Comparison of ENCODE assay signal across 1 cellular context in the genomic region with DNA sequence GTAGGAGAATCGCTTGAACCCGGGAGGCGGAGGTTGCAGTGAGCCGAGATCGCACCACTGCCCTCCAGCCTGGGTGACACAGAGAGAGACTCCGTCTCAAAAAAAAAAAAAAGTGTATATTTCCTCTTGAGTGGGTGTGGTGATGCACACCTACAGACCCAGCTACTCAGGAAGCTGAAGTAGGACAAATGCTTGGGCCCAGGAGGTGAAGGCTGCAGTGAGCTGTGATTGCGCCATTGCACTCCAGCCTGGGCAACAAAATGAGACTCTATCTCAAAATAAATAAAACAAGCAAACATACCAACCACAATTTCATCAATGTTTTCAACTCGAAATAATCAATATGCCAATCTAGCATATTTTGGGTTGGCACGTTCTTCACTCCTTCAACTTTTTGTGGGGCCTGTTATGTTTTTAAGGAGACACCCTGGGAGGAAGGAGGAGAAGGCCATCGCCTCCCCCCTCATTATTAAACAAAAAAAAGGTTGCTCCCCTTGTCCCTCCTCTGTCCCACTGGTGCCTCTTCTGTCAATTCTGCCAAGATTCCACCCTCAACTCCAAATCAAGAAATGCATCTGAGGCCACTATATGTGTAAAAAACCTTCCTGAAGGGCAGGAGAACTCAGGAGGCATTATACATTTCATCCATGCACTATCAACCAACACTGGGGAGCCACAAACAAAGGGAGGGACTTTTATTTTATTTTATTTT.
TF ChIP-seq lines count a peak whose summit lies in the region.

No MANE protein-coding gene starts in this region.

TF ChIP-seq in HepG2, 621 proteins besides CTCF, POLR2A, EP300 and RAD21 (continued from another document and continues in another):
- TF ChIP-seq HIC2 (CRISPR knock-in tag; IDR thresholded peaks at IDR 0.05; ENCODE audit: low read depth): no peak
- TF ChIP-seq SALL1 (CRISPR knock-in tag; IDR thresholded peaks at IDR 0.05): peak; percentile 79
- TF ChIP-seq CEBPG (CRISPR knock-in tag; IDR thresholded peaks at IDR 0.05): peak; percentile 88
- no peak for TF ChIP-seq HMG20B (CRISPR knock-in tag; conservative IDR thresholded peaks at IDR 0.05)
- no peak for TF ChIP-seq PTBP1 (IDR thresholded peaks at IDR 0.05; ENCODE audit: low read depth, low read length, poor library complexity, severe bottlenecking)
- TF ChIP-seq ZBED4 (CRISPR knock-in tag; IDR thresholded peaks at IDR 0.05; ENCODE audit: borderline replicate concordance): no peak
- TF ChIP-seq POLR2G (IDR thresholded peaks at IDR 0.05; ENCODE audit: low read depth, low read length): no peak
- no peak for TF ChIP-seq SNAI1 (CRISPR knock-in tag; IDR thresholded peaks at IDR 0.05; ENCODE audit: borderline replicate concordance)
- no peak for TF ChIP-seq ZNF230 (CRISPR knock-in tag; IDR thresholded peaks at IDR 0.05)
- no peak for TF ChIP-seq BORCS8-MEF2B (CRISPR knock-in tag; IDR thresholded peaks at IDR 0.05)
- no peak for TF ChIP-seq ZSCAN22 (CRISPR knock-in tag; IDR thresholded peaks at IDR 0.05)
- TF ChIP-seq ZNF776 (CRISPR knock-in tag; IDR thresholded peaks at IDR 0.05): no peak
- no peak for TF ChIP-seq ZNF547 (CRISPR knock-in tag; IDR thresholded peaks at IDR 0.05)
- 0 out of 2 replicates have a peak, but pooled peaks have one; percentile 20 for TF ChIP-seq ZNF430 (CRISPR knock-in tag; IDR thresholded peaks at IDR 0.05)
- TF ChIP-seq MED8 (CRISPR knock-in tag; IDR thresholded peaks at IDR 0.05; ENCODE audit: insufficient replicate concordance): no peak
- TF ChIP-seq, protein P1, sequence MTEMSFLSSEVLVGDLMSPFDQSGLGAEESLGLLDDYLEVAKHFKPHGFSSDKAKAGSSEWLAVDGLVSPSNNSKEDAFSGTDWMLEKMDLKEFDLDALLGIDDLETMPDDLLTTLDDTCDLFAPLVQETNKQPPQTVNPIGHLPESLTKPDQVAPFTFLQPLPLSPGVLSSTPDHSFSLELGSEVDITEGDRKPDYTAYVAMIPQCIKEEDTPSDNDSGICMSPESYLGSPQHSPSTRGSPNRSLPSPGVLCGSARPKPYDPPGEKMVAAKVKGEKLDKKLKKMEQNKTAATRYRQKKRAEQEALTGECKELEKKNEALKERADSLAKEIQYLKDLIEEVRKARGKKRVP (CRISPR knock-in tag; IDR thresholded peaks at IDR 0.05): no peak
- TF ChIP-seq, protein P2, sequence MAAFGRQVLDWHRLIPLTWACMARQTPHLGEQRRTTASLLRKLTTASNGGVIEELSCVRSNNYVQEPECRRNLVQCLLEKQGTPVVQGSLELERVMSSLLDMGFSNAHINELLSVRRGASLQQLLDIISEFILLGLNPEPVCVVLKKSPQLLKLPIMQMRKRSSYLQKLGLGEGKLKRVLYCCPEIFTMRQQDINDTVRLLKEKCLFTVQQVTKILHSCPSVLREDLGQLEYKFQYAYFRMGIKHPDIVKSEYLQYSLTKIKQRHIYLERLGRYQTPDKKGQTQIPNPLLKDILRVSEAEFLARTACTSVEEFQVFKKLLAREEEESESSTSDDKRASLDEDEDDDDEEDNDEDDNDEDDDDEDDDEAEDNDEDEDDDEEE (CRISPR knock-in tag; IDR thresholded peaks at IDR 0.05): no peak
- TF ChIP-seq, protein P3, sequence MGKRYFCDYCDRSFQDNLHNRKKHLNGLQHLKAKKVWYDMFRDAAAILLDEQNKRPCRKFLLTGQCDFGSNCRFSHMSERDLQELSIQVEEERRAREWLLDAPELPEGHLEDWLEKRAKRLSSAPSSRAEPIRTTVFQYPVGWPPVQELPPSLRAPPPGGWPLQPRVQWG (CRISPR knock-in tag; IDR thresholded peaks at IDR 0.05; ENCODE audit: borderline replicate concordance, low read depth): no peak
- TF ChIP-seq ZNF569 (CRISPR knock-in tag; IDR thresholded peaks at IDR 0.05; ENCODE audit: borderline replicate concordance): no peak
- no peak for TF ChIP-seq THYN1 (CRISPR knock-in tag; IDR thresholded peaks at IDR 0.05; ENCODE audit: borderline replicate concordance, low read depth)
- no peak for TF ChIP-seq NFKB2 (CRISPR knock-in tag; IDR thresholded peaks at IDR 0.05; ENCODE audit: borderline replicate concordance)
- TF ChIP-seq YY1 (IDR thresholded peaks at IDR 0.05; ENCODE audit: insufficient read depth, insufficient replicate concordance, low read depth, low read length): no peak
- TF ChIP-seq FOXK1 (CRISPR knock-in tag; IDR thresholded peaks at IDR 0.05; ENCODE audit: borderline replicate concordance, low read depth): no peak
- no peak for TF ChIP-seq SYNCRIP (IDR thresholded peaks at IDR 0.05; ENCODE audit: insufficient read depth, low read depth, low read length)
- peak; percentile 76 for TF ChIP-seq GATAD2A (CRISPR knock-in tag; IDR thresholded peaks at IDR 0.05)
- TF ChIP-seq SP1 (IDR thresholded peaks at IDR 0.05): no peak
- TF ChIP-seq SP1 (CRISPR knock-in tag; IDR thresholded peaks at IDR 0.05): no peak
- no peak for TF ChIP-seq GTF3A (CRISPR knock-in tag; conservative IDR thresholded peaks at IDR 0.05)
- TF ChIP-seq, protein P4, sequence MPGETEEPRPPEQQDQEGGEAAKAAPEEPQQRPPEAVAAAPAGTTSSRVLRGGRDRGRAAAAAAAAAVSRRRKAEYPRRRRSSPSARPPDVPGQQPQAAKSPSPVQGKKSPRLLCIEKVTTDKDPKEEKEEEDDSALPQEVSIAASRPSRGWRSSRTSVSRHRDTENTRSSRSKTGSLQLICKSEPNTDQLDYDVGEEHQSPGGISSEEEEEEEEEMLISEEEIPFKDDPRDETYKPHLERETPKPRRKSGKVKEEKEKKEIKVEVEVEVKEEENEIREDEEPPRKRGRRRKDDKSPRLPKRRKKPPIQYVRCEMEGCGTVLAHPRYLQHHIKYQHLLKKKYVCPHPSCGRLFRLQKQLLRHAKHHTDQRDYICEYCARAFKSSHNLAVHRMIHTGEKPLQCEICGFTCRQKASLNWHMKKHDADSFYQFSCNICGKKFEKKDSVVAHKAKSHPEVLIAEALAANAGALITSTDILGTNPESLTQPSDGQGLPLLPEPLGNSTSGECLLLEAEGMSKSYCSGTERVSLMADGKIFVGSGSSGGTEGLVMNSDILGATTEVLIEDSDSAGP (CRISPR knock-in tag; IDR thresholded peaks at IDR 0.05; ENCODE audit: borderline replicate concordance): no peak
- TF ChIP-seq ZNF550 (CRISPR knock-in tag; IDR thresholded peaks at IDR 0.05; ENCODE audit: borderline replicate concordance): no peak
- TF ChIP-seq TCF12 (IDR thresholded peaks at IDR 0.05): no peak
- 0 out of 2 replicates have a peak, but pooled peaks have one; percentile 32 for TF ChIP-seq TCF12 (CRISPR knock-in tag; IDR thresholded peaks at IDR 0.05)
- no peak for TF ChIP-seq MBNL3 (CRISPR knock-in tag; conservative IDR thresholded peaks at IDR 0.05)
- TF ChIP-seq ZBTB14 (CRISPR knock-in tag; IDR thresholded peaks at IDR 0.05): no peak
- TF ChIP-seq, protein P5, sequence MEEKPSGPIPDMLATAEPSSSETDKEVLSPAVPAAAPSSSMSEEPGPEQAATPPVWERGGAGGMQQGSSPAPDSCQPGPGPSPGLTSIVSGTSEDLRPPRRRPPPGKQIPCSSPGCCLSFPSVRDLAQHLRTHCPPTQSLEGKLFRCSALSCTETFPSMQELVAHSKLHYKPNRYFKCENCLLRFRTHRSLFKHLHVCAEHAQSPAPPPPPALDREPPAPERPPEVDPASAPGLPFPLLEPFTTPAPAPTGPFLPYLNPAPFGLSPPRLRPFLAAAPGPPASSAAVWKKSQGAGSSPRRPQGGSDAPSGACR (CRISPR knock-in tag; IDR thresholded peaks at IDR 0.05): peak; percentile 47; the same call in 1 of the 2 replicates
- TF ChIP-seq AGO2 (optimal IDR thresholded peaks at IDR 0.05; ENCODE audit: low read depth, low read length): no peak
- TF ChIP-seq ZNF33B (CRISPR knock-in tag; IDR thresholded peaks at IDR 0.05): no peak
- TF ChIP-seq FOSL2 (CRISPR knock-in tag; IDR thresholded peaks at IDR 0.05): 0 out of 2 replicates have a peak, but pooled peaks have one; percentile 9
- no peak for TF ChIP-seq PHF20 (CRISPR knock-in tag; IDR thresholded peaks at IDR 0.05)
- TF ChIP-seq GLI4 (CRISPR knock-in tag; IDR thresholded peaks at IDR 0.05; ENCODE audit: borderline replicate concordance): no peak
- no peak for TF ChIP-seq GABPB1 (CRISPR knock-in tag; IDR thresholded peaks at IDR 0.05)
- no peak for TF ChIP-seq ARID4A (CRISPR knock-in tag; IDR thresholded peaks at IDR 0.05; ENCODE audit: borderline replicate concordance)
- no peak for TF ChIP-seq ARID2 (CRISPR knock-in tag; IDR thresholded peaks at IDR 0.05; ENCODE audit: borderline replicate concordance)
- TF ChIP-seq HDAC2 (CRISPR knock-in tag; IDR thresholded peaks at IDR 0.05): peak; percentile 11; the same call in 1 of the 2 replicates
- no peak for TF ChIP-seq ZNF761 (CRISPR knock-in tag; conservative IDR thresholded peaks at IDR 0.05)
- no peak for TF ChIP-seq ZNF234 (CRISPR knock-in tag; conservative IDR thresholded peaks at IDR 0.05)
- no peak for TF ChIP-seq BCL3 (CRISPR knock-in tag; IDR thresholded peaks at IDR 0.05)
- no peak for TF ChIP-seq FOXM1 (CRISPR knock-in tag; IDR thresholded peaks at IDR 0.05)
